8 cellular contexts compared by ENCODE assay signal in genomic region chr11:61294717-61295595, GRCh38. TPM values are rescaled to one million over a fixed set of nuclear protein-coding genes. Genes with fewer than 3 reads are reported as not detected.
DNase-seq lines count a peak whose midpoint lies in the region; ATAC-seq and TF ChIP-seq lines count a peak whose summit lies in the region.

VWCE (minus strand) TSS chr11:61295316; CDS start chr11:61295037, 279 bp downstream.

- peaks cover 44% of the 10 kb centered on the region for H3K4me1 ChIP-seq in lower lobe of right lung

- H3K27me3 Mint-ChIP-seq in activated CD4-positive, alpha-beta T cell treated with anti-CD3 and anti-CD28 coated beads for 36 hours = peaks cover 14% of the 10 kb centered on the region

- H3K27me3 ChIP-seq in lower lobe of right lung (ENCODE audit: low read depth) = peaks cover 34% of the 10 kb centered on the region

- peak within 1 kb of the TSS; percentile 72 for H3K27ac Mint-ChIP-seq in activated CD4-positive, alpha-beta T cell treated with anti-CD3 and anti-CD28 coated beads for 36 hours

- intact Hi-C loops in activated CD4-positive, alpha-beta T cell treated with anti-CD3 and anti-CD28 coated beads for 36 hours (cut with DNase I, micrococcal nuclease) = loop anchor here (1.0 to 10.0 kb wide), 6 partner anchors 38 to 463 kb away; partner anchors contain the start of genes DDB1 (in 1 of the 2), TKFC (in 1 of the 2), TMEM109 (in 1 of the 2) and TMEM138 (in 1 of the 2)
- intact Hi-C loops in lower lobe of right lung (cut with DNase I) = no loop called here

- H3K27ac ChIP-seq in coronary artery (peak within 1 kb of the TSS in 1 of 2 donors; percentile 7), lower lobe of right lung (peak within 1 kb of the TSS; percentile 18)

- ATAC-seq in HG02852 (IDR thresholded peaks at IDR 0.05; ENCODE audit: unreplicated experiment) (peak; percentile 70), lower lobe of right lung (peak; percentile 85)
- ATAC-seq in activated CD4-positive, alpha-beta T cell treated with anti-CD3 and anti-CD28 coated beads for 36 hours = peak; percentile 90

- peaks cover 28% of the 10 kb centered on the region for H3K36me3 Mint-ChIP-seq in activated CD4-positive, alpha-beta T cell treated with anti-CD3 and anti-CD28 coated beads for 36 hours (ENCODE audit: low read depth)

- DNase-seq in DMS153 (lab: John Stamatoyannopoulos, UW) = peak; percentile 34
- no peak for DNase-seq in DMS153 treated with DMSO at 0.1 percent for 48 hours (lab: John Stamatoyannopoulos, UW; ENCODE audit: unreplicated experiment)
- peak; percentile 38 to 54 for DNase-seq in NCI-H1930 (lab: John Stamatoyannopoulos, UW)
- DNase-seq in activated CD4-positive, alpha-beta T cell treated with anti-CD3 and anti-CD28 coated beads for 36 hours = peak; percentile 89
- DNase-seq in coronary artery (ENCODE audit: low spot score) = peak; percentile 76
- peak; percentile 61 for DNase-seq in lower lobe of right lung
- DNase-seq in stimulated activated CD8-positive, alpha-beta memory T cell treated with anti-CD3 and anti-CD28 coated beads, Interleukin-15, amount 100 ng/mL, for 4 hours (ENCODE audit: low read depth in 2 of 2) = peak; percentile 54 to 59

- peak within 1 kb of the TSS; percentile 84 for H3K4me3 ChIP-seq in coronary artery
- H3K4me3 ChIP-seq in lower lobe of right lung = peak within 1 kb of the TSS; percentile 59

- no peaks in the 10 kb centered on the region for H3K9me3 Mint-ChIP-seq in activated CD4-positive, alpha-beta T cell treated with anti-CD3 and anti-CD28 coated beads for 36 hours (ENCODE audit: low read depth)

- H3K36me3 ChIP-seq in lower lobe of right lung = peaks cover 18% of the 10 kb centered on the region

- no peaks in the 10 kb centered on the region for H3K9me3 ChIP-seq in lower lobe of right lung

- peak within 1 kb of the TSS; percentile 80 for H3K4me3 Mint-ChIP-seq in activated CD4-positive, alpha-beta T cell treated with anti-CD3 and anti-CD28 coated beads for 36 hours

- POLR2A ChIA-PET in activated CD4-positive, alpha-beta T cell treated with anti-CD3 and anti-CD28 coated beads for 36 hours (lab: Charles Lee) = interaction anchor here (0.6 to 1.8 kb wide), 4 partner anchors 10 to 98 kb away, joined by 3 to 5 read pairs (median 3); partner anchors contain the start of genes CYB561A3 and TMEM138

- no peak for TF ChIP-seq CTCF in coronary artery (IDR thresholded peaks at IDR 0.05)
- TF ChIP-seq CTCF in lower lobe of right lung (IDR thresholded peaks at IDR 0.05) = peak; percentile 27

- peaks cover 33% of the 10 kb centered on the region for H3K4me1 Mint-ChIP-seq in activated CD4-positive, alpha-beta T cell treated with anti-CD3 and anti-CD28 coated beads for 36 hours

- CTCF ChIA-PET in activated CD4-positive, alpha-beta T cell treated with anti-CD3 and anti-CD28 coated beads for 36 hours (lab: Charles Lee) = interaction anchor here (0.6 to 2.8 kb wide), 14 partner anchors 15 to 839 kb away, joined by 3 to 9 read pairs (median 4); partner anchors contain the start of gene TMEM216

RNA-seq across cellular contexts. Expression of gene VWCE, which starts in this region (rescaled TPM):
- 1 to 10 TPM; 5.2 to 6.8 TPM for total RNA-seq in activated CD4-positive, alpha-beta T cell treated with anti-CD3 and anti-CD28 coated beads for 36 hours
- total RNA-seq in lower lobe of right lung = 1.2 TPM
